ENCODE assay signal across 1 cellular context in genomic region chr7:141699860-141700259, GRCh38.
TF ChIP-seq lines count a peak whose summit lies in the region.

No MANE protein-coding gene starts in this region.

TF ChIP-seq in GM12878, 131 proteins besides CTCF, POLR2A, EP300 and RAD21:
- no peak for TF ChIP-seq RBBP5 (conservative IDR thresholded peaks at IDR 0.05)
- peak; percentile 66 for TF ChIP-seq CUX1 (IDR thresholded peaks at IDR 0.05; ENCODE audit: insufficient replicate concordance, low read depth, low read length)
- TF ChIP-seq SIX5 (IDR thresholded peaks at IDR 0.05; ENCODE audit: low read depth, low read length, severe bottlenecking) = no peak
